ENCODE assay signal across 8 cellular contexts in the genomic region with DNA sequence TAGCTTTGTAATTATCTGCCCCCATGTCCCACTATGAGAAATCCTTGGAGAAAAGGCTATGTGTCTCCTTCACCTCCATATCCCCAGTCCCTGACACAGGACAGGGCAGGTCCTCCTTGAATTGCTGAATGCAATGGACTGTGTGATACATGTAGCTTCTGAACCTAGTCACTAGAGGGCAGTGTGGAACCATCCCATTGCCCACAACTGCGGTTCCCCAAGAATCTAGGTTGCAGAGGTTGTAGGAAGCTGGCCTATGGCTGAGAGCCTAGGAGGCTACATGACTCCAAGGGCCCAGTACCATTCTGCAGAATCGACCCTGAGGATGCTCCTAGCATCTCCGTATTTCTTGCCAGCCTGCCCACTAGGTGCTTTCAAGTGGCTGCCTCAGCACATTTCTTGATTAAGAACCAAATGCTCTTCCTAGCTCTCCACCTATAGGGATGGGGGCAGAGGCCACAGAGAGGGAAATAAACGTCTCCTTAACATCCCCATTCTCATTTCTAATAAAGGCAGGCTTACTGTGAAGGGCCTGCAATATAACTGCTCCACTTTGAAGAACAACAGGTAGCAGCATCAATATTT.
DNase-seq lines count a peak whose midpoint lies in the region; ATAC-seq and TF ChIP-seq lines count a peak whose summit lies in the region.

No MANE protein-coding gene starts in this region.

- H3K4me1 ChIP-seq in endodermal cell (ENCODE audit: control insufficient read depth, insufficient read depth, low read length): no peaks in the 10 kb centered on the region

- CTCF ChIA-PET in Calu3 (lab: Charles Lee): interaction anchor here (0.6 to 1.3 kb wide), 20 partner anchors 8 to 542 kb away, joined by 3 to 37 read pairs (median 3); no protein-coding TSS in a partner anchor
- CTCF ChIA-PET in activated CD4-positive, alpha-beta T cell treated with anti-CD3 and anti-CD28 coated beads, Interleukin-2, amount 10 ng/mL, durations not matched to agents 7 days and 5 days (lab: Charles Lee): interaction anchor here (1.0 to 1.9 kb wide), 5 partner anchors 9 to 466 kb away, joined by 3 to 8 read pairs (median 4); no protein-coding TSS in a partner anchor

- H3K4me3 ChIP-seq in endodermal cell (ENCODE audit: low read length): no peak overlapping the region

- DNase-seq in Calu3: peak; percentile 78
- peak; percentile 97 for DNase-seq in NCI-H510A treated with DMSO at 0.1 percent for 48 hours (lab: John Stamatoyannopoulos, UW)
- DNase-seq in activated CD4-positive, alpha-beta T cell treated with anti-CD3 and anti-CD28 coated beads, Interleukin-2, amount 10 ng/mL, durations not matched to agents 7 days and 5 days: peak; percentile 59
- peak; percentile 91 for DNase-seq in endodermal cell
- DNase-seq in midbrain (lab: John Stamatoyannopoulos, UW): peak; percentile 58
- peak; percentile 26 for DNase-seq in stromal cell of bone marrow (ENCODE audit: low read depth)

- no TSS peak for BruUV-seq in Calu3 (replicated peaks; lab: Mats Ljungman, UMichigan)

- intact Hi-C loops in Calu3 (cut with micrococcal nuclease; ENCODE audit: unreplicated experiment): loop anchor here (1.0 to 10.0 kb wide), 6 partner anchors 86 to 533 kb away; no protein-coding TSS in a partner anchor

- no peak overlapping the region for H3K9ac ChIP-seq in endodermal cell (ENCODE audit: extremely low read depth, low read length, poor library complexity, severe bottlenecking)

- H3K27me3 Mint-ChIP-seq in Calu3 (ENCODE audit: unreplicated experiment) (peaks cover 85% of the 10 kb centered on the region), endodermal cell (ENCODE audit: insufficient read depth) (peaks cover 6% of the 10 kb centered on the region)
- peaks cover 19% of the 10 kb centered on the region for H3K27me3 Mint-ChIP-seq in activated CD4-positive, alpha-beta T cell treated with anti-CD3 and anti-CD28 coated beads, Interleukin-2, amount 10 ng/mL, durations not matched to agents 7 days and 5 days

- H3K36me3 ChIP-seq in endodermal cell (ENCODE audit: control insufficient read depth, insufficient read depth, low read length): no peaks in the 10 kb centered on the region

- H3K27ac Mint-ChIP-seq in Calu3 (ENCODE audit: unreplicated experiment): no peak overlapping the region
- H3K27ac Mint-ChIP-seq in activated CD4-positive, alpha-beta T cell treated with anti-CD3 and anti-CD28 coated beads, Interleukin-2, amount 10 ng/mL, durations not matched to agents 7 days and 5 days: no peak overlapping the region
- H3K27ac Mint-ChIP-seq in endodermal cell: no peak overlapping the region

- H3K36me3 Mint-ChIP-seq in Calu3 (ENCODE audit: insufficient read depth, unreplicated experiment) (no peaks in the 10 kb centered on the region), endodermal cell (ENCODE audit: low read depth) (no peaks in the 10 kb centered on the region)
- no peaks in the 10 kb centered on the region for H3K36me3 Mint-ChIP-seq in activated CD4-positive, alpha-beta T cell treated with anti-CD3 and anti-CD28 coated beads, Interleukin-2, amount 10 ng/mL, durations not matched to agents 7 days and 5 days (ENCODE audit: low read depth)

- H3K4me1 Mint-ChIP-seq in Calu3 (ENCODE audit: low read depth, unreplicated experiment) (peaks cover 7% of the 10 kb centered on the region), endodermal cell (no peaks in the 10 kb centered on the region)
- no peaks in the 10 kb centered on the region for H3K4me1 Mint-ChIP-seq in activated CD4-positive, alpha-beta T cell treated with anti-CD3 and anti-CD28 coated beads, Interleukin-2, amount 10 ng/mL, durations not matched to agents 7 days and 5 days

- H3K4me3 Mint-ChIP-seq in Calu3 (ENCODE audit: low read depth, unreplicated experiment) (no peak overlapping the region), endodermal cell (no peak overlapping the region)
- H3K4me3 Mint-ChIP-seq in activated CD4-positive, alpha-beta T cell treated with anti-CD3 and anti-CD28 coated beads, Interleukin-2, amount 10 ng/mL, durations not matched to agents 7 days and 5 days: no peak overlapping the region

- WGBS in endodermal cell (ENCODE audit: insufficient coverage in 1 of 2, insufficient read length in 1 of 2), 2 experiments: 0 to 23% methylated on average over 1 to 4 of the region's 4 CpGs

- POLR2A ChIA-PET in activated CD4-positive, alpha-beta T cell treated with anti-CD3 and anti-CD28 coated beads, Interleukin-2, amount 10 ng/mL, durations not matched to agents 7 days and 5 days (lab: Charles Lee): no interaction called here

- no peaks in the 10 kb centered on the region for H3K27me3 ChIP-seq in endodermal cell (ENCODE audit: control insufficient read depth, insufficient read depth, low read length, poor library complexity, severe bottlenecking)

- peak; percentile 93 for ATAC-seq in GM19452 (IDR thresholded peaks at IDR 0.05; ENCODE audit: unreplicated experiment)
- peak; percentile 96 for ATAC-seq in HG03442 (IDR thresholded peaks at IDR 0.05; ENCODE audit: unreplicated experiment)

- H3K9me3 ChIP-seq in endodermal cell (ENCODE audit: control insufficient read depth, low read length): no peaks in the 10 kb centered on the region

- peak; percentile 97 for TF ChIP-seq CTCF in Calu3 (IDR thresholded peaks at IDR 0.05; ENCODE audit: unreplicated experiment)
- peak; percentile 93 for TF ChIP-seq CTCF in endodermal cell (conservative IDR thresholded peaks at IDR 0.05)

- H3K9me3 Mint-ChIP-seq in Calu3 (ENCODE audit: low read depth, unreplicated experiment) (no peaks in the 10 kb centered on the region), endodermal cell (no peaks in the 10 kb centered on the region)
- no peaks in the 10 kb centered on the region for H3K9me3 Mint-ChIP-seq in activated CD4-positive, alpha-beta T cell treated with anti-CD3 and anti-CD28 coated beads, Interleukin-2, amount 10 ng/mL, durations not matched to agents 7 days and 5 days

- no peak overlapping the region for H3K27ac ChIP-seq in endodermal cell (ENCODE audit: low read depth, low read length)

Comparison
In these comparisons a context has a peak if more than half of its experiments do, and no peak if none do; other contexts are left out.
1. DNase-seq: peak in every context shown above with its lines; median percentile 97 in NCI-H510A treated with DMSO at 0.1 percent for 48 hours; 91 in endodermal cell; 78 in Calu3; 59 in activated CD4-positive, alpha-beta T cell treated with anti-CD3 and anti-CD28 coated beads, Interleukin-2, amount 10 ng/mL, durations not matched to agents 7 days and 5 days; 58 in midbrain; 26 in stromal cell of bone marrow.